In the genomic region with DNA sequence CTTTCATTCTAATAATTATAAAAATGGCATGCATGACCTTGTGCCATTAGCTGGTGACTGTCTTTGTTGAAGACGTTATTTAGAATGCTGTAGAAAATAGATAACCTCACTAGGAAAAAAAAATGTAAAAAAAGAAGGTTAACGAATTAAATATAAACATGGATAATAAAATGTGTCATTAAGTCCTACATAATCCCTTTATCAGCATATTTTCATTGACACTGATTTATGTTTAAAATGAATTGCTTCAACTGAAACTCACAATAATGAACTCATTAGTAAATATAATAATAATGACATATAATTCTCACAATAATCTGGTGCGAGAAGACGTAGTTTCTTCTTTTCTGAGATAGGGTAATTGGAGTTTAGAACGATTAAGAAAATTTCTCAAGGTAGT, we compare ENCODE assay signal across 9 cellular contexts. TPM values are rescaled to one million over a fixed set of nuclear protein-coding genes. Genes with fewer than 3 reads are reported as not detected.
"Had no signal": no experiment of that assay in that cellular context is flagged by ENCODE, and none has a peak within 500 bp of the region (broad histone marks: within the 10 kb centered on the region; RNA-seq: fewer than 3 reads in every experiment).

No MANE protein-coding gene starts in this region.

- H3K4me2 ChIP-seq: GM23338 had no signal

- H2AFZ ChIP-seq: GM23338 had no signal

- DNase-seq: H9, HCEC 1CT, KG1 had no signal

- ATAC-seq: GM23338 had no signal

- FAIRE-seq: H1, H54, HTR-8/SVneo had no signal

- H3K4me3 ChIP-seq: GM23338 had no signal

RNA-seq across cellular contexts. Expression of a gene that starts 4.7 kb away (rescaled TPM):
- total RNA-seq: GM23338, H1, H9, HT-29 had no signal
- polyA plus RNA-seq: GM23338, H1, IgD-negative memory B cell had no signal
